In the genomic region with DNA sequence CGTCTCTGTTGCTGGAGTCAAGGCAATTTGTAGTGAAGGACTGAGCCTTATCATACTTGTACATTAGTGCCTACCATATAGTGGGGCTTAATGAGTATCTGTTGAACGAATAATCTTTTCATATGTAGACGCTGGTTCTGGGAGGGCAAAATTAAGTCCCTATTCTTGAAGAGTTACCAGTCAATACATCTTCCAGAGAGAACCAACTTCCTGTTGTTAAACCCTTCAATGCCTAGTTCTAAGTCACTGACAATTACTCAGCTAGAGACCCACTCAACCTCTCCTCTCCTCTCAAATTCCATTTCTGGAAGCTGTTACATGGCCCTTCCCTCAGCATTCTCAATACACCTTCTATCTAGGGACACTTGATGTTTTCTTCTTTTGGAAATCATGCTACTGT, we compare ENCODE assay signal across 8 cellular contexts. TPM values are rescaled to one million over a fixed set of nuclear protein-coding genes. Genes with fewer than 3 reads are reported as not detected.
DNase-seq lines count a peak whose midpoint lies in the region; ATAC-seq and TF ChIP-seq lines count a peak whose summit lies in the region.

No MANE protein-coding gene starts in this region.

- peaks cover 9% of the 10 kb centered on the region for H3K4me1 Mint-ChIP-seq in Caco-2 (ENCODE audit: low read depth, unreplicated experiment)

- ATAC-seq in lower lobe of right lung: no peak
- no peak for ATAC-seq in left colon

- H3K9me3 ChIP-seq in Caco-2 (no peaks in the 10 kb centered on the region), Karpas-422 (ENCODE audit: low read length) (peaks cover 3% of the 10 kb centered on the region; the same call in 1 of the 2 replicates), adipocyte (ENCODE audit: control insufficient read depth, low read length) (no peaks in the 10 kb centered on the region), lower lobe of right lung (no peaks in the 10 kb centered on the region), vagina (no peaks in the 10 kb centered on the region)

- H3K27ac Mint-ChIP-seq in Caco-2 (ENCODE audit: unreplicated experiment): peak overlapping the region; percentile 91

- no peak for TF ChIP-seq CTCF in Caco-2 (IDR thresholded peaks at IDR 0.05; ENCODE audit: insufficient read depth in 1 of 2, low read depth in 1 of 2, low read length in 1 of 2, severe bottlenecking in 1 of 2, unreplicated experiment in 1 of 2)
- no peak for TF ChIP-seq CTCF in lower lobe of right lung (IDR thresholded peaks at IDR 0.05)
- TF ChIP-seq CTCF in vagina (IDR thresholded peaks at IDR 0.05): no peak

- H3K27me3 ChIP-seq in Caco-2 (replicated peaks; ENCODE audit: control insufficient read depth, insufficient read depth, low read length) (no peaks in the 10 kb centered on the region), Karpas-422 (ENCODE audit: low read length) (no peaks in the 10 kb centered on the region), adipocyte (replicated peaks; ENCODE audit: control insufficient read depth, insufficient read depth, low read length) (no peaks in the 10 kb centered on the region), lower lobe of right lung (ENCODE audit: low read depth) (no peaks in the 10 kb centered on the region), vagina (no peaks in the 10 kb centered on the region)

- H2AFZ ChIP-seq in Karpas-422 (ENCODE audit: low read length): peak overlapping the region; percentile 57; the same call in 1 of the 2 replicates

- no peaks in the 10 kb centered on the region for H4K20me1 ChIP-seq in Karpas-422 (ENCODE audit: insufficient read depth, low read depth, low read length)

- TF ChIP-seq POLR2A in vagina (IDR thresholded peaks at IDR 0.05): no peak

- H3K4me1 ChIP-seq in Caco-2: peaks cover 15% of the 10 kb centered on the region
- H3K4me1 ChIP-seq in Karpas-422 (ENCODE audit: low read length): peaks cover 28% of the 10 kb centered on the region
- H3K4me1 ChIP-seq in adipocyte (ENCODE audit: control insufficient read depth, insufficient read depth, low read length): peaks cover 15% of the 10 kb centered on the region
- H3K4me1 ChIP-seq in lower lobe of right lung: peaks cover 25% of the 10 kb centered on the region
- H3K4me1 ChIP-seq in vagina: peaks cover 33% of the 10 kb centered on the region

- no peaks in the 10 kb centered on the region for H3K9me3 Mint-ChIP-seq in Caco-2 (ENCODE audit: unreplicated experiment)

- peaks cover 12% of the 10 kb centered on the region for H3K36me3 Mint-ChIP-seq in Caco-2 (ENCODE audit: insufficient read depth, unreplicated experiment)

- peak overlapping the region; percentile 86 for H3K9ac ChIP-seq in Karpas-422 (ENCODE audit: low read length)
- peak overlapping the region; percentile 97 for H3K9ac ChIP-seq in adipocyte (ENCODE audit: low read length)

- peak overlapping the region; percentile 99 for H3K4me3 ChIP-seq in Caco-2 (ENCODE audit: low read depth, low read length)
- peak overlapping the region; percentile 76 for H3K4me3 ChIP-seq in Karpas-422 (ENCODE audit: low read length)
- peak overlapping the region; percentile 98 for H3K4me3 ChIP-seq in adipocyte (ENCODE audit: low read length)
- peak overlapping the region; percentile 93 for H3K4me3 ChIP-seq in lower lobe of right lung
- no peak overlapping the region for H3K4me3 ChIP-seq in vagina

- peak overlapping the region; percentile 95 for H3K4me3 Mint-ChIP-seq in Caco-2 (ENCODE audit: unreplicated experiment)

- H3K27ac ChIP-seq in Karpas-422 (ENCODE audit: low read length) (peak overlapping the region; percentile 88), lower lobe of right lung (peak overlapping the region; percentile 95), vagina (peak overlapping the region; percentile 93)

- CTCF ChIA-PET in Caco-2 (lab: Charles Lee): no interaction called here

- peak overlapping the region; percentile 97 for H3K4me2 ChIP-seq in Karpas-422 (ENCODE audit: low read depth, low read length, poor library complexity, severe bottlenecking)

- intact Hi-C loops in Caco-2 (cut with micrococcal nuclease; ENCODE audit: unreplicated experiment) (loop anchor here (5.0 kb wide), 2 partner anchors 77 to 193 kb away; a partner anchor contains a TSS), lower lobe of right lung (cut with DNase I) (no loop called here), vagina (cut with DNase I) (no loop called here), left colon (cut with DNase I, micrococcal nuclease) (no loop called here)

- peaks cover 46% of the 10 kb centered on the region for H3K79me2 ChIP-seq in Karpas-422 (ENCODE audit: low read length)

- no peaks in the 10 kb centered on the region for H3K27me3 Mint-ChIP-seq in Caco-2 (ENCODE audit: insufficient read depth, unreplicated experiment)

- H3K36me3 ChIP-seq in Caco-2 (ENCODE audit: control insufficient read depth, insufficient read depth, low read length) (no peaks in the 10 kb centered on the region), Karpas-422 (ENCODE audit: insufficient read depth, low read length) (peaks cover 13% of the 10 kb centered on the region), adipocyte (ENCODE audit: control insufficient read depth, insufficient read depth, low read length, severe bottlenecking) (no peaks in the 10 kb centered on the region), lower lobe of right lung (no peaks in the 10 kb centered on the region), vagina (no peaks in the 10 kb centered on the region)

- H3K9me2 ChIP-seq in Karpas-422 (replicated peaks; ENCODE audit: insufficient read depth, low read length): no peaks in the 10 kb centered on the region

- POLR2A ChIA-PET in Caco-2 (lab: Charles Lee): interaction anchor here (3.5 kb wide), 1 partner anchor 15 kb away, joined by 36 read pairs; a partner anchor contains a TSS

- DNase-seq in Caco-2 (no peak), Karpas-422 (peak; percentile 60), adipocyte (ENCODE audit: low read depth) (peak; percentile 9), lower lobe of right lung (no peak), vagina (ENCODE audit: extremely low spot score in 2 of 2) (no peak), NCI-H1436 (lab: John Stamatoyannopoulos, UW) (no peak), left colon (no peak), NCI-H774 (lab: John Stamatoyannopoulos, UW) (no peak)

- BruUV-seq in Caco-2 (replicated peaks; lab: Mats Ljungman, UMichigan): no TSS peak

RNA-seq across cellular contexts. Expression of a gene that starts 1.1 kb away (rescaled TPM):
- total RNA-seq in Caco-2 (2022): 27.2 and 31.1 TPM in 2 replicates
- 16.1 and 36.9 TPM in 2 replicates for total RNA-seq in Karpas-422 (2014; rRNA removed; shearing (Covaris generic); ENCODE audit: low replicate concordance)
- total RNA-seq in lower lobe of right lung: 21.3 TPM
- total RNA-seq in vagina: 24.3 TPM
- 10 to 100 TPM; 25.8 to 26.1 TPM for total RNA-seq in left colon

RNA-seq across cellular contexts. Expression of a gene that starts 14.6 kb away (rescaled TPM):
- total RNA-seq in Caco-2 (2022) (340 and 373 TPM in 2 replicates), lower lobe of right lung (65.3 TPM), vagina (39.0 TPM), left colon (10 to 100 TPM; 83.1 to 92.2 TPM)
- total RNA-seq in Karpas-422 (2014; rRNA removed; shearing (Covaris generic); ENCODE audit: low replicate concordance): 132 and 192 TPM in 2 replicates

RNA-seq across cellular contexts. Expression of a gene that starts 15.1 kb away (rescaled TPM):
- total RNA-seq in Caco-2 (2022) (877 and 933 TPM in 2 replicates), lower lobe of right lung (150 TPM), vagina (127 TPM), left colon (100 to 1,000 TPM; 152 to 175 TPM)
- 241 and 246 TPM in 2 replicates for total RNA-seq in Karpas-422 (2014; rRNA removed; shearing (Covaris generic); ENCODE audit: low replicate concordance)

Comparison
In these comparisons a context has a peak if more than half of its experiments do, and no peak if none do; other contexts are left out.
1. DNase-seq: peak in Karpas-422 (single experiment) and adipocyte (single experiment); none in Caco-2 (0 of 2), lower lobe of right lung (single experiment), vagina (0 of 2), NCI-H1436 (single experiment), left colon (0 of 2) and NCI-H774 (single experiment).
2. H3K4me3 ChIP-seq: peak in Caco-2 (single experiment), Karpas-422 (single experiment), adipocyte (single experiment) and lower lobe of right lung (single experiment); none in vagina (0 of 2).
3. Peak in every context shown above with its lines, with median percentiles within 50 percentile points of each other: H3K27ac ChIP-seq.